23 cellular contexts compared by ENCODE assay signal in genomic region chr7:34451923-34452322, GRCh38.
A peak's percentile ranks its signal among the peaks of the same experiment; 100 is the strongest.
DNase-seq lines count a peak whose midpoint lies in the region; ATAC-seq, FAIRE-seq and TF ChIP-seq lines count a peak whose summit lies in the region.
"Had no signal": no experiment of that assay in that cellular context is flagged by ENCODE, and none has a peak within 500 bp of the region (broad histone marks: within the 10 kb centered on the region; RNA-seq: fewer than 3 reads in every experiment).

No MANE protein-coding gene starts in this region.

- no peak overlapping the region for H3K4me2 ChIP-seq in astrocyte (ENCODE audit: low read length)

- no peaks in the 10 kb centered on the region for H4K20me1 ChIP-seq in astrocyte (ENCODE audit: insufficient read depth, low read length)

- H3K4me1 Mint-ChIP-seq in astrocyte (ENCODE audit: low read depth, unreplicated experiment), result peaks cover 11% of the 10 kb centered on the region
- no peaks in the 10 kb centered on the region for H3K4me1 Mint-ChIP-seq in CD4-positive, alpha-beta T cell (ENCODE audit: low read depth)
- peaks cover 10% of the 10 kb centered on the region for H3K4me1 Mint-ChIP-seq in chondrocyte (ENCODE audit: low read depth)
- H3K4me1 Mint-ChIP-seq: central memory CD8-positive, alpha-beta T cell; memory B cell; naive B cell had no signal

- no peaks in the 10 kb centered on the region for H3K9me3 ChIP-seq in astrocyte (ENCODE audit: insufficient read depth, low read depth, low read length)
- no peaks in the 10 kb centered on the region for H3K9me3 ChIP-seq in CD4-positive, alpha-beta T cell (ENCODE audit: control insufficient read depth, low read length)
- H3K9me3 ChIP-seq: adrenal gland, thyroid gland had no signal

- no peak for TF ChIP-seq CTCF in astrocyte (IDR thresholded peaks at IDR 0.05; ENCODE audit: insufficient read depth, low read depth, low read length)
- no peak for TF ChIP-seq CTCF in fibroblast of the aortic adventitia (IDR thresholded peaks at IDR 0.05; ENCODE audit: insufficient read depth, low read length)
- TF ChIP-seq CTCF in CD4-positive, alpha-beta T cell (IDR thresholded peaks at IDR 0.05), result no peak
- no peak for TF ChIP-seq CTCF in chondrocyte (IDR thresholded peaks at IDR 0.05)

- no peaks in the 10 kb centered on the region for H3K36me3 Mint-ChIP-seq in astrocyte (ENCODE audit: low read depth, unreplicated experiment)
- H3K36me3 Mint-ChIP-seq in CD4-positive, alpha-beta T cell (ENCODE audit: low read depth), result no peaks in the 10 kb centered on the region
- H3K36me3 Mint-ChIP-seq in chondrocyte (ENCODE audit: low read depth), result no peaks in the 10 kb centered on the region
- H3K36me3 Mint-ChIP-seq: memory B cell, naive B cell had no signal

- no peak overlapping the region for H2AFZ ChIP-seq in astrocyte (ENCODE audit: low read depth, low read length)

- intact Hi-C loops in CD4-positive, alpha-beta T cell (cut with DNase I, micrococcal nuclease), result no loop called here

- FAIRE-seq in astrocyte (lab: Jason Lieb, UNC), result no peak
- FAIRE-seq: H1 had no signal

- H3K27me3 Mint-ChIP-seq in astrocyte (ENCODE audit: low read depth, unreplicated experiment) (no peaks in the 10 kb centered on the region), chondrocyte (ENCODE audit: low read depth) (no peaks in the 10 kb centered on the region)
- no peaks in the 10 kb centered on the region for H3K27me3 Mint-ChIP-seq in CD4-positive, alpha-beta T cell
- H3K27me3 Mint-ChIP-seq: activated T-cell treated with anti-CD3 and anti-CD28 coated beads, Interleukin-2, amount 50 U/mL, for 24 hours; central memory CD8-positive, alpha-beta T cell; naive B cell had no signal

- H3K27ac ChIP-seq in astrocyte (ENCODE audit: low read depth, low read length), result no peak overlapping the region
- no peak overlapping the region for H3K27ac ChIP-seq in CD4-positive, alpha-beta T cell (ENCODE audit: low read depth, low read length)
- H3K27ac ChIP-seq: adrenal gland, spleen, thyroid gland had no signal

- no peak overlapping the region for H3K9ac ChIP-seq in astrocyte (ENCODE audit: low read length)

- H3K4me3 ChIP-seq in astrocyte (ENCODE audit: insufficient read depth, low read depth, low read length), result no peak overlapping the region
- H3K4me3 ChIP-seq in fibroblast of the aortic adventitia (ENCODE audit: low read depth, low read length), result no peak overlapping the region
- H3K4me3 ChIP-seq: adrenal gland, spleen, thyroid gland had no signal

- DNase-seq in AG20443 (ENCODE audit: low spot score), result peak; percentile 12
- DNase-seq in HS-5 (ENCODE audit: low read depth), result peak; percentile 64
- peak; percentile 83 for DNase-seq in astrocyte (ENCODE audit: low read depth)
- peak; percentile 7 for DNase-seq in fibroblast of the aortic adventitia (ENCODE audit: low read depth)
- DNase-seq in DMS53 (lab: John Stamatoyannopoulos, UW), result no peak
- no peak for DNase-seq in CD4-positive, alpha-beta T cell
- no peak for DNase-seq in chondrocyte (ENCODE audit: low spot score)
- DNase-seq: activated T-cell treated with anti-CD3 and anti-CD28 coated beads, Interleukin-2, amount 50 U/mL, for 24 hours; adrenal gland; AML-193; DND-41; naive B cell; NCI-H1694; nucleus accumbens; spleen; stimulated activated CD4-positive, alpha-beta T cell treated with anti-CD3 and anti-CD28 coated beads, Interleukin-4, amount 100 ng/mL, for 1 hour; stimulated activated naive CD8-positive, alpha-beta T cell treated with anti-CD3 and anti-CD28 coated beads, Interleukin-15, Interleukin-2, amounts not matched to agents 100 U/mL and 50 U/mL, for 24 hours; thyroid gland had no signal

- H3K79me2 ChIP-seq in astrocyte (ENCODE audit: insufficient read depth, low read length), result no peaks in the 10 kb centered on the region

- ATAC-seq in HG02885 (IDR thresholded peaks at IDR 0.05; ENCODE audit: poor library complexity, unreplicated experiment), result no peak
- no peak for ATAC-seq in CD4-positive, alpha-beta T cell (ENCODE audit: poor library complexity)
- ATAC-seq: esophagus mucosa; stimulated activated naive CD8-positive, alpha-beta T cell treated with anti-CD3 and anti-CD28 coated beads, Interleukin-15, Interleukin-2, amounts not matched to agents 100 U/mL and 50 U/mL, for 24 hours had no signal

- H3K27ac Mint-ChIP-seq in astrocyte (ENCODE audit: unreplicated experiment) (no peak overlapping the region), chondrocyte (ENCODE audit: unreplicated experiment) (no peak overlapping the region)
- H3K27ac Mint-ChIP-seq in CD4-positive, alpha-beta T cell, result no peak overlapping the region
- H3K27ac Mint-ChIP-seq: activated T-cell treated with anti-CD3 and anti-CD28 coated beads, Interleukin-2, amount 50 U/mL, for 24 hours; memory B cell had no signal

- POLR2A ChIA-PET in CD4-positive, alpha-beta T cell (lab: Charles Lee), result no interaction called here

- peaks cover 12% of the 10 kb centered on the region for H3K4me1 ChIP-seq in astrocyte (ENCODE audit: insufficient read depth, low read length)
- H3K4me1 ChIP-seq: adrenal gland, spleen, thyroid gland had no signal

- CTCF ChIA-PET in CD4-positive, alpha-beta T cell (lab: Charles Lee), result no interaction called here

- no peak overlapping the region for H3K4me3 Mint-ChIP-seq in astrocyte (ENCODE audit: unreplicated experiment)
- H3K4me3 Mint-ChIP-seq in CD4-positive, alpha-beta T cell, result no peak overlapping the region
- H3K4me3 Mint-ChIP-seq in chondrocyte (ENCODE audit: unreplicated experiment), result no peak overlapping the region
- H3K4me3 Mint-ChIP-seq: activated T-cell treated with anti-CD3 and anti-CD28 coated beads, Interleukin-2, amount 50 U/mL, for 24 hours; central memory CD8-positive, alpha-beta T cell; memory B cell; naive B cell had no signal

- no peaks in the 10 kb centered on the region for H3K27me3 ChIP-seq in astrocyte (ENCODE audit: insufficient read depth, low read length)
- H3K27me3 ChIP-seq in CD4-positive, alpha-beta T cell (ENCODE audit: control insufficient read depth, insufficient read depth, low read length), result no peaks in the 10 kb centered on the region
- H3K27me3 ChIP-seq: adrenal gland, spleen, thyroid gland had no signal

- H3K9me3 Mint-ChIP-seq in astrocyte (ENCODE audit: unreplicated experiment) (no peaks in the 10 kb centered on the region), chondrocyte (ENCODE audit: low read depth) (peaks cover 5% of the 10 kb centered on the region)
- peaks cover 7% of the 10 kb centered on the region for H3K9me3 Mint-ChIP-seq in CD4-positive, alpha-beta T cell

- H3K36me3 ChIP-seq in astrocyte (ENCODE audit: insufficient read depth, low read length), result no peaks in the 10 kb centered on the region
- H3K36me3 ChIP-seq: adrenal gland, spleen, thyroid gland had no signal

Comparison
In these comparisons a context has a peak if more than half of its experiments do, and no peak if none do; other contexts are left out.
1. DNase-seq: peak in AG20443 (single experiment), HS-5 (single experiment), astrocyte (single experiment) and fibroblast of the aortic adventitia (single experiment); none in DMS53 (single experiment), CD4-positive, alpha-beta T cell (0 of 10) and chondrocyte (single experiment).